In the genomic region with DNA sequence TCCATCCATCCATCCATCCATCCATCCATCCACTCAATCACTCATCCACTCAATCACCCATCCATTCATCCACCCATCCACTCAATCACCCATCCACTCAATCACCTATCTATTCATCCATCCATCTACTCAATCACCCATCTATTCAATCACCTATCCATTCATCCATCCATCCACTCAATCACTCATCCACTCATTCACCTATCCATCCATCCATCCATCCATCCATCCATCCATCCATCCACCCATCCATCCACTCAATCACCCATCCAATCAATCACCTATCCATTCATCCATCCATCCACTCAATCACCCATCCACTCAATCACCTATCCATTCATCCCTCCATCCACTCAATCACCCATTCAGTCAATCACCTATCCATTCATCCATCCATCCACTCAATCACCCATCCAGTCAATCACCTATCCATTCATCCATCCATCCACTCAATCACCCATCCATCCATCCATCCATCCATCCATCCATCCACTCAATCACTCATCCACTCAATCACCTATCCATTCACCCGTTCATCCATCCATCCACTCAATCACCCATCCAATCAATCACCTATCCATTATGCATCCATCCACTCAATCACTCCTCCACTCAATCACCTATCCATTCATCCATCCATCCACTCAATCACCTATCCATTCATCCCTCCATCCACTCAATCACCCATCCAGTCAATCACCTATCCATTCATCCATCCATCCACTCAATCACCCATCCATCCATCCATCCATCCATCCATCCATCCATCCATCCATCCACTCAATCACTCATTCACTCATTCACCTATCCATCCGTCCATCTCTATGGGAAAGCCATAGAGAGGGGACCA, we compare ENCODE assay signal across 5 cellular contexts.
DNase-seq lines count a peak whose midpoint lies in the region; ATAC-seq, FAIRE-seq and TF ChIP-seq lines count a peak whose summit lies in the region.
"Not testable (repeated sequence)": the region's sequence is repeated elsewhere in the genome, so short reads cannot be mapped to it uniquely, and the experiment has no call there.

No MANE protein-coding gene starts in this region.

- not testable (repeated sequence) for TF ChIP-seq RAD21 in K562 (CRISPR knock-in tag; conservative IDR thresholded peaks at IDR 0.05 in 1 of 2, IDR thresholded peaks at IDR 0.05 in 1 of 2)

- not testable (repeated sequence) for BruUV-seq in K562 (replicated peaks; lab: Mats Ljungman, UMichigan)

- not testable (repeated sequence) for H3K9me3 ChIP-seq in HEK293 (ENCODE audit: control insufficient read depth, insufficient read depth, low read depth, low read length); K562 (replicated peaks; ENCODE audit: control insufficient read depth, insufficient read depth, low read depth, low read length)

- POLR2A ChIA-PET in HEK293 (lab: Yijun Ruan, JAX); K562 (lab: Yijun Ruan, JAX): not testable (repeated sequence)

- not testable (repeated sequence) for TF ChIP-seq EP300 in K562 (IDR thresholded peaks at IDR 0.05; ENCODE audit: low read length)

- not testable (repeated sequence) for DNase-seq in GM12891 (ENCODE audit: insufficient read length, low spot score); HTR-8/SVneo (ENCODE audit: insufficient read length, low spot score); K562 (ENCODE audit: extremely low read depth in 1 of 4, low spot score in 3 of 4); urothelium cell line (ENCODE audit: low spot score)

- H2AFZ ChIP-seq in K562 (ENCODE audit: low read depth, low read length) = not testable (repeated sequence)

- FAIRE-seq in GM12891 (lab: Jason Lieb, UNC) (peak; percentile 23), HTR-8/SVneo (lab: Jason Lieb, UNC) (peak; percentile 55), urothelium cell line (lab: Jason Lieb, UNC) (peak; percentile 40)
- not testable (repeated sequence) for FAIRE-seq in K562 (lab: Jason Lieb, UNC)

- H3K4me1 ChIP-seq in HEK293 (ENCODE audit: control insufficient read depth, insufficient read depth, low read length); K562 (replicated peaks in 1 of 2; ENCODE audit: control insufficient read depth in 2 of 2, insufficient read depth in 2 of 2, low read length in 2 of 2): not testable (repeated sequence)

- not testable (repeated sequence) for H3K79me2 ChIP-seq in K562 (ENCODE audit: control insufficient read depth, insufficient read depth, low read length)

- not testable (repeated sequence) for H4K20me1 ChIP-seq in K562 (replicated peaks; ENCODE audit: control insufficient read depth, insufficient read depth, low read length)

- WGBS in K562 (ENCODE audit: insufficient coverage, low coverage, missing lambda C conversion rate) = 0% methylated on average over 2 of the region's 2 CpGs

- H3K27ac ChIP-seq in HEK293 (ENCODE audit: extremely low read depth, low read depth, low read length); K562 (ENCODE audit: extremely low read depth, low read depth, low read length): not testable (repeated sequence)

- not testable (repeated sequence) for TF ChIP-seq POLR2A in GM12891 (IDR thresholded peaks at IDR 0.05; ENCODE audit: low read depth, low read length); K562 (conservative IDR thresholded peaks at IDR 0.05)

- intact Hi-C loops in K562 (cut with micrococcal nuclease) = not testable (repeated sequence)

- H3K9me1 ChIP-seq in K562 (ENCODE audit: control insufficient read depth, insufficient read depth, low read length) = not testable (repeated sequence)

- not testable (repeated sequence) for H3K4me2 ChIP-seq in K562 (ENCODE audit: insufficient read depth, low read length)

- not testable (repeated sequence) for ATAC-seq in K562

- in situ Hi-C loops in K562 (cut with MboI) = not testable (repeated sequence)

- TF ChIP-seq CTCF in HEK293 (tag by site-specific recombination; IDR thresholded peaks at IDR 0.05); K562 (IDR thresholded peaks at IDR 0.05 in 2 of 3, conservative IDR thresholded peaks at IDR 0.05 in 1 of 3; ENCODE audit: insufficient read depth in 2 of 3, low read depth in 1 of 3, low read length in 3 of 3): not testable (repeated sequence)

- H3K9ac ChIP-seq in K562 (ENCODE audit: insufficient read depth in 1 of 2, low read depth in 2 of 2, low read length in 2 of 2) = not testable (repeated sequence)

- H3K36me3 ChIP-seq in HEK293 (ENCODE audit: control insufficient read depth in 2 of 2, insufficient read depth in 1 of 2, low read length in 2 of 2); K562 (ENCODE audit: control insufficient read depth, insufficient read depth, low read length): not testable (repeated sequence)

- CTCF ChIA-PET in HEK293 (lab: Yijun Ruan, JAX); K562 (lab: Yijun Ruan, JAX; ENCODE audit: low intra/inter-chr PET ratio): not testable (repeated sequence)

- H3K27me3 ChIP-seq in K562 (ENCODE audit: control insufficient read depth in 2 of 2, insufficient read depth in 2 of 2, low read length in 2 of 2) = peaks cover 17 to 42% of the 10 kb centered on the region in 2 experiments

- H3K4me3 ChIP-seq in HEK293 (ENCODE audit: low read depth, low read length); K562: not testable (repeated sequence)

TF ChIP-seq in HEK293, 187 proteins besides CTCF, POLR2A, EP300 and RAD21:
- peak; percentile 94 for TF ChIP-seq ZNF366 (tag by site-specific recombination; conservative IDR thresholded peaks at IDR 0.05)
- TF ChIP-seq ZBTB6 (tag by site-specific recombination; IDR thresholded peaks at IDR 0.05) = peak; percentile 44; the same call in 1 of the 2 replicates
- TF ChIP-seq ZBTB17 (tag by site-specific recombination; IDR thresholded peaks at IDR 0.05) = peak; percentile 100
TF ChIP-seq in HEK293: peak in this region for 3; not testable (repeated sequence) for 184.

TF ChIP-seq in K562, 482 proteins besides CTCF, POLR2A, EP300 and RAD21:
- peak; percentile 47; the same call in 1 of the 2 replicates for TF ChIP-seq EHMT2 (IDR thresholded peaks at IDR 0.05)
